8 cellular contexts compared by ENCODE assay signal in the genomic region with DNA sequence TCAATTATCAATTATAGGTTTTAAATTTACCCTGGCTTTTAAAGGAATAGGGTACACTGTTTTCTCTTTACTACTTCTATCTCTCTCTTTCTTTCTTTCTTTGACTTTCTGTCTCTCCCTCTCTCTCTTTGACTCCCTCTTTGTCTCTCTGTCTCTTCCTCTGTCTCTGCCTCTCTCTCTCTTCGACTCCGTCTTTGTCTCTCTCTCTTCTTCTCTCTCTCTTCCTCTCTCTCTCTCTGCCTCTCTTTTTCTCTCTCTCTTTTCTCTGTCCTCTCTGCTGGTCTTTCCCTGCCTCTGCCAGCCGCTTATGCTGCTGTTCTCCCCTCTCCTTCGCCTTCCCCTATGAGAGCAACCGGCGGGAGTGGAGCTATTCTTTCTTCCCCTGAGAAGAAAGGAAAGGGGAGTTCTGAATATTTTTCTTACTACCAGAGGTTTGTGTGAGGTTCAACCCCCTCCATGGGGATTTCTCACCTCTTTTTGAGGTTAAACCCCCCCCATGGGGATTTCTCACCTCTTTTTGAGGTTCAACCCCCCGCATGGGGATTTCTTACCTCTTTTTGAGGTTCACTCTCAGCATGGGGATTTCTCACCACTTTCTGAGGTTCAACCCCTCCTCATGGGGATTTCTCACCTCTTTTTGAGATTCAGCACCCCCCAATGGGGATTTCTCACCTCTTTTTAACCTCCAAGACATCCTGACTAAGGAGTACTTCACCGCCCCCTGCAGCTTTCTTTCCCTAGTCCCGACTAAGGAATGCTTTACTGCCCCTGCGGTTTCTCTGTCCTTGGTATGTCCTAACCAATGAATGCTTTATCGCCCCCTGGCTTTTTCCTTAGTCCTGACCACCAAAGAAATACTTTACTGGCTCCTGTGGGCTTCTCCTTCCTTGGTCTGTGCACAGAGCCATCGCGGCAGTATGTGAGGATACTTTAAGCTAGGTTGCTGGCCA. TPM values are rescaled to one million over a fixed set of nuclear protein-coding genes. Genes with fewer than 3 reads are reported as not detected.
A peak's percentile ranks its signal among the peaks of the same experiment; 100 is the strongest.
DNase-seq lines count a peak whose midpoint lies in the region; ATAC-seq and TF ChIP-seq lines count a peak whose summit lies in the region.

No MANE protein-coding gene starts in this region.

- H3K4me1 Mint-ChIP-seq in activated naive CD8-positive, alpha-beta T cell treated with anti-CD3 and anti-CD28 coated beads for 36 hours: peaks cover 22% of the 10 kb centered on the region
- H3K4me1 Mint-ChIP-seq in progenitor cell of endocrine pancreas (ENCODE audit: low read depth): peaks cover 5% of the 10 kb centered on the region

- no peaks in the 10 kb centered on the region for H3K27me3 Mint-ChIP-seq in activated naive CD8-positive, alpha-beta T cell treated with anti-CD3 and anti-CD28 coated beads for 36 hours
- H3K27me3 Mint-ChIP-seq in progenitor cell of endocrine pancreas: peaks cover 7% of the 10 kb centered on the region

- DNase-seq in GM10266 (ENCODE audit: extremely low spot score): peak; percentile 31
- DNase-seq in NCI-H69 (lab: John Stamatoyannopoulos, UW): peak; percentile 20
- DNase-seq in activated naive CD8-positive, alpha-beta T cell treated with anti-CD3 and anti-CD28 coated beads for 36 hours: peak; percentile 29
- DNase-seq in progenitor cell of endocrine pancreas (ENCODE audit: low spot score, unreplicated experiment): no peak
- DNase-seq in occipital lobe (lab: John Stamatoyannopoulos, UW): no peak
- DNase-seq in NCI-H2029 (lab: John Stamatoyannopoulos, UW): no peak
- DNase-seq in hippocampal formation (lab: John Stamatoyannopoulos, UW): no peak

- ATAC-seq in GM21619 (IDR thresholded peaks at IDR 0.05; ENCODE audit: unreplicated experiment): no peak

- TF ChIP-seq CTCF in GM10266 (IDR thresholded peaks at IDR 0.05; ENCODE audit: control insufficient read depth, insufficient read depth, low read depth, missing control alignments) (peak; percentile 47), progenitor cell of endocrine pancreas (IDR thresholded peaks at IDR 0.05; ENCODE audit: unreplicated experiment) (peak; percentile 37)

- H3K36me3 Mint-ChIP-seq in activated naive CD8-positive, alpha-beta T cell treated with anti-CD3 and anti-CD28 coated beads for 36 hours: peaks cover 11% of the 10 kb centered on the region
- no peaks in the 10 kb centered on the region for H3K36me3 Mint-ChIP-seq in progenitor cell of endocrine pancreas (ENCODE audit: insufficient read depth)

- H3K4me3 Mint-ChIP-seq in activated naive CD8-positive, alpha-beta T cell treated with anti-CD3 and anti-CD28 coated beads for 36 hours: peak overlapping the region; percentile 38
- H3K4me3 Mint-ChIP-seq in progenitor cell of endocrine pancreas (ENCODE audit: low read depth): no peak overlapping the region

- peaks cover 7% of the 10 kb centered on the region for H3K9me3 Mint-ChIP-seq in activated naive CD8-positive, alpha-beta T cell treated with anti-CD3 and anti-CD28 coated beads for 36 hours
- H3K9me3 Mint-ChIP-seq in progenitor cell of endocrine pancreas (ENCODE audit: low read depth): peaks cover 7% of the 10 kb centered on the region

- peak overlapping the region; percentile 38 for H3K27ac Mint-ChIP-seq in activated naive CD8-positive, alpha-beta T cell treated with anti-CD3 and anti-CD28 coated beads for 36 hours
- H3K27ac Mint-ChIP-seq in progenitor cell of endocrine pancreas: no peak overlapping the region

RNA-seq across cellular contexts. Expression of gene DDHD1, which starts 27.4 kb away (rescaled TPM):
- total RNA-seq in activated naive CD8-positive, alpha-beta T cell treated with anti-CD3 and anti-CD28 coated beads for 36 hours: 10 to 100 TPM; 29.2 to 34.7 TPM
- 23.0 and 23.6 TPM in 2 replicates for total RNA-seq in progenitor cell of endocrine pancreas
- total RNA-seq in occipital lobe: 59.4 TPM

Comparison
In these comparisons a context has a peak if more than half of its experiments do, and no peak if none do; other contexts are left out.
1. DNase-seq: peak in GM10266 (single experiment), NCI-H69 (single experiment) and activated naive CD8-positive, alpha-beta T cell treated with anti-CD3 and anti-CD28 coated beads for 36 hours (single experiment); none in progenitor cell of endocrine pancreas (single experiment), occipital lobe (single experiment), NCI-H2029 (single experiment) and hippocampal formation (0 of 2).